ENCODE assay signal across 1 cellular context in the genomic region with DNA sequence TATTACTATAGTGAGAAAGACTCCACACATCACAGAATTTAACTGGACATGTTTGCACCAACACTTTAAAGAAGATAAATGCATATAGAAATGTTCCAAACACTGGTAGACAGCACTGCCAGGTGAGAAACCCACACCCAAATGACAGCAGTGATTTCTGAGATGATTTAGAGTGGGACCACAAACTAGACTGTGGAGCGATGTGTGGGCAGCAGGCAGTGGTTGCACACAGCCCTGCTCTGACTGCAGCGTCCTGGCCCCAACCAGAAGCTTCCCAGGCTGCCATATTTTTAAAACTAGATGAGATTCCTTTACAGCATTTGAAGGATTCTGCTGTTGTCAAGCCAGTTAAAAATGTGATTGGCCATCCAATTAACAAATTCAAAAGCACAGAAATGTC.
TF ChIP-seq lines count a peak whose summit lies in the region.

No MANE protein-coding gene starts in this region.

TF ChIP-seq in GM23338, 12 proteins besides CTCF, POLR2A, EP300 and RAD21:
- TF ChIP-seq, protein P1, sequence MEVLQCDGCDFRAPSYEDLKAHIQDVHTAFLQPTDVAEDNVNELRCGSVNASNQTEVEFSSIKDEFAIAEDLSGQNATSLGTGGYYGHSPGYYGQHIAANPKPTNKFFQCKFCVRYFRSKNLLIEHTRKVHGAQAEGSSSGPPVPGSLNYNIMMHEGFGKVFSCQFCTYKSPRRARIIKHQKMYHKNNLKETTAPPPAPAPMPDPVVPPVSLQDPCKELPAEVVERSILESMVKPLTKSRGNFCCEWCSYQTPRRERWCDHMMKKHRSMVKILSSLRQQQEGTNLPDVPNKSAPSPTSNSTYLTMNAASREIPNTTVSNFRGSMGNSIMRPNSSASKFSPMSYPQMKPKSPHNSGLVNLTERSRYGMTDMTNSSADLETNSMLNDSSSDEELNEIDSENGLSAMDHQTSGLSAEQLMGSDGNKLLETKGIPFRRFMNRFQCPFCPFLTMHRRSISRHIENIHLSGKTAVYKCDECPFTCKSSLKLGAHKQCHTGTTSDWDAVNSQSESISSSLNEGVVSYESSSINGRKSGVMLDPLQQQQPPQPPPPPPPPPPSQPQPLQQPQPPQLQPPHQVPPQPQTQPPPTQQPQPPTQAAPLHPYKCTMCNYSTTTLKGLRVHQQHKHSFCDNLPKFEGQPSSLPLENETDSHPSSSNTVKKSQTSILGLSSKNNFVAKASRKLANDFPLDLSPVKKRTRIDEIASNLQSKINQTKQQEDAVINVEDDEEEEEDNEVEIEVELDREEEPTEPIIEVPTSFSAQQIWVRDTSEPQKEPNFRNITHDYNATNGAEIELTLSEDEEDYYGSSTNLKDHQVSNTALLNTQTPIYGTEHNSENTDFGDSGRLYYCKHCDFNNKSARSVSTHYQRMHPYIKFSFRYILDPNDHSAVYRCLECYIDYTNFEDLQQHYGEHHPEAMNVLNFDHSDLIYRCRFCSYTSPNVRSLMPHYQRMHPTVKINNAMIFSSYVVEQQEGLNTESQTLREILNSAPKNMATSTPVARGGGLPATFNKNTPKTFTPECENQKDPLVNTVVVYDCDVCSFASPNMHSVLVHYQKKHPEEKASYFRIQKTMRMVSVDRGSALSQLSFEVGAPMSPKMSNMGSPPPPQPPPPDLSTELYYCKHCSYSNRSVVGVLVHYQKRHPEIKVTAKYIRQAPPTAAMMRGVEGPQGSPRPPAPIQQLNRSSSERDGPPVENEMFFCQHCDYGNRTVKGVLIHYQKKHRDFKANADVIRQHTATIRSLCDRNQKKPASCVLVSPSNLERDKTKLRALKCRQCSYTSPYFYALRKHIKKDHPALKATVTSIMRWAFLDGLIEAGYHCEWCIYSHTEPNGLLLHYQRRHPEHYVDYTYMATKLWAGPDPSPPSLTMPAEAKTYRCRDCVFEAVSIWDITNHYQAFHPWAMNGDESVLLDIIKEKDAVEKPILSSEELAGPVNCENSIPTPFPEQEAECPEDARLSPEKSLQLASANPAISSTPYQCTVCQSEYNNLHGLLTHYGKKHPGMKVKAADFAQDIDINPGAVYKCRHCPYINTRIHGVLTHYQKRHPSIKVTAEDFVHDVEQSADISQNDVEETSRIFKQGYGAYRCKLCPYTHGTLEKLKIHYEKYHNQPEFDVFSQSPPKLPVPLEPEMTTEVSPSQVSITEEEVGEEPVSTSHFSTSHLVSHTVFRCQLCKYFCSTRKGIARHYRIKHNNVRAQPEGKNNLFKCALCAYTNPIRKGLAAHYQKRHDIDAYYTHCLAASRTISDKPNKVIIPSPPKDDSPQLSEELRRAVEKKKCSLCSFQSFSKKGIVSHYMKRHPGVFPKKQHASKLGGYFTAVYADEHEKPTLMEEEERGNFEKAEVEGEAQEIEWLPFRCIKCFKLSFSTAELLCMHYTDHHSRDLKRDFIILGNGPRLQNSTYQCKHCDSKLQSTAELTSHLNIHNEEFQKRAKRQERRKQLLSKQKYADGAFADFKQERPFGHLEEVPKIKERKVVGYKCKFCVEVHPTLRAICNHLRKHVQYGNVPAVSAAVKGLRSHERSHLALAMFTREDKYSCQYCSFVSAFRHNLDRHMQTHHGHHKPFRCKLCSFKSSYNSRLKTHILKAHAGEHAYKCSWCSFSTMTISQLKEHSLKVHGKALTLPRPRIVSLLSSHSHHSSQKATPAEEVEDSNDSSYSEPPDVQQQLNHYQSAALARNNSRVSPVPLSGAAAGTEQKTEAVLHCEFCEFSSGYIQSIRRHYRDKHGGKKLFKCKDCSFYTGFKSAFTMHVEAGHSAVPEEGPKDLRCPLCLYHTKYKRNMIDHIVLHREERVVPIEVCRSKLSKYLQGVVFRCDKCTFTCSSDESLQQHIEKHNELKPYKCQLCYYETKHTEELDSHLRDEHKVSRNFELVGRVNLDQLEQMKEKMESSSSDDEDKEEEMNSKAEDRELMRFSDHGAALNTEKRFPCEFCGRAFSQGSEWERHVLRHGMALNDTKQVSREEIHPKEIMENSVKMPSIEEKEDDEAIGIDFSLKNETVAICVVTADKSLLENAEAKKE (CRISPR knock-in tag; IDR thresholded peaks at IDR 0.05), result no peak
- TF ChIP-seq EZH2 (IDR thresholded peaks at IDR 0.05; ENCODE audit: low read depth, unreplicated experiment) (no peak), CREB1 (CRISPR knock-in tag; IDR thresholded peaks at IDR 0.05; ENCODE audit: low read depth) (no peak), POLR2AphosphoS5 (IDR thresholded peaks at IDR 0.05; ENCODE audit: low read depth) (no peak), NANOG (IDR thresholded peaks at IDR 0.05; ENCODE audit: borderline replicate concordance) (no peak), EZH2phosphoT487 (IDR thresholded peaks at IDR 0.05; ENCODE audit: unreplicated experiment) (no peak), ZNF114 (CRISPR knock-in tag; IDR thresholded peaks at IDR 0.05) (no peak), ZNF331 (CRISPR knock-in tag; IDR thresholded peaks at IDR 0.05; ENCODE audit: low read depth) (no peak), JUNB (IDR thresholded peaks at IDR 0.05; ENCODE audit: unreplicated experiment) (no peak), STAT1 (IDR thresholded peaks at IDR 0.05; ENCODE audit: unreplicated experiment) (no peak)
- TF ChIP-seq, protein P2, sequence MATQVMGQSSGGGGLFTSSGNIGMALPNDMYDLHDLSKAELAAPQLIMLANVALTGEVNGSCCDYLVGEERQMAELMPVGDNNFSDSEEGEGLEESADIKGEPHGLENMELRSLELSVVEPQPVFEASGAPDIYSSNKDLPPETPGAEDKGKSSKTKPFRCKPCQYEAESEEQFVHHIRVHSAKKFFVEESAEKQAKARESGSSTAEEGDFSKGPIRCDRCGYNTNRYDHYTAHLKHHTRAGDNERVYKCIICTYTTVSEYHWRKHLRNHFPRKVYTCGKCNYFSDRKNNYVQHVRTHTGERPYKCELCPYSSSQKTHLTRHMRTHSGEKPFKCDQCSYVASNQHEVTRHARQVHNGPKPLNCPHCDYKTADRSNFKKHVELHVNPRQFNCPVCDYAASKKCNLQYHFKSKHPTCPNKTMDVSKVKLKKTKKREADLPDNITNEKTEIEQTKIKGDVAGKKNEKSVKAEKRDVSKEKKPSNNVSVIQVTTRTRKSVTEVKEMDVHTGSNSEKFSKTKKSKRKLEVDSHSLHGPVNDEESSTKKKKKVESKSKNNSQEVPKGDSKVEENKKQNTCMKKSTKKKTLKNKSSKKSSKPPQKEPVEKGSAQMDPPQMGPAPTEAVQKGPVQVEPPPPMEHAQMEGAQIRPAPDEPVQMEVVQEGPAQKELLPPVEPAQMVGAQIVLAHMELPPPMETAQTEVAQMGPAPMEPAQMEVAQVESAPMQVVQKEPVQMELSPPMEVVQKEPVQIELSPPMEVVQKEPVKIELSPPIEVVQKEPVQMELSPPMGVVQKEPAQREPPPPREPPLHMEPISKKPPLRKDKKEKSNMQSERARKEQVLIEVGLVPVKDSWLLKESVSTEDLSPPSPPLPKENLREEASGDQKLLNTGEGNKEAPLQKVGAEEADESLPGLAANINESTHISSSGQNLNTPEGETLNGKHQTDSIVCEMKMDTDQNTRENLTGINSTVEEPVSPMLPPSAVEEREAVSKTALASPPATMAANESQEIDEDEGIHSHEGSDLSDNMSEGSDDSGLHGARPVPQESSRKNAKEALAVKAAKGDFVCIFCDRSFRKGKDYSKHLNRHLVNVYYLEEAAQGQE (IDR thresholded peaks at IDR 0.05; ENCODE audit: unreplicated experiment), result no peak
- TF ChIP-seq, protein P3, sequence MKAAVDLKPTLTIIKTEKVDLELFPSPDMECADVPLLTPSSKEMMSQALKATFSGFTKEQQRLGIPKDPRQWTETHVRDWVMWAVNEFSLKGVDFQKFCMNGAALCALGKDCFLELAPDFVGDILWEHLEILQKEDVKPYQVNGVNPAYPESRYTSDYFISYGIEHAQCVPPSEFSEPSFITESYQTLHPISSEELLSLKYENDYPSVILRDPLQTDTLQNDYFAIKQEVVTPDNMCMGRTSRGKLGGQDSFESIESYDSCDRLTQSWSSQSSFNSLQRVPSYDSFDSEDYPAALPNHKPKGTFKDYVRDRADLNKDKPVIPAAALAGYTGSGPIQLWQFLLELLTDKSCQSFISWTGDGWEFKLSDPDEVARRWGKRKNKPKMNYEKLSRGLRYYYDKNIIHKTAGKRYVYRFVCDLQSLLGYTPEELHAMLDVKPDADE (IDR thresholded peaks at IDR 0.05), result no peak
TF ChIP-seq in GM23338: peak in this region for 0.
